Comparison of ENCODE assay signal across 27 cellular contexts in genomic region chr17:20214807-20215206, GRCh38.
DNase-seq lines count a peak whose midpoint lies in the region; ATAC-seq, FAIRE-seq and TF ChIP-seq lines count a peak whose summit lies in the region.
"Had no signal": no experiment of that assay in that cellular context is flagged by ENCODE, and none has a peak within 500 bp of the region (broad histone marks: within the 10 kb centered on the region; RNA-seq: fewer than 3 reads in every experiment).

No MANE protein-coding gene starts in this region.

- TF ChIP-seq POLR2A in A549 (IDR thresholded peaks at IDR 0.05; ENCODE audit: low read length) = no peak
- TF ChIP-seq POLR2A in stomach (IDR thresholded peaks at IDR 0.05) = no peak

- H3K4me2 ChIP-seq in A549 = peak overlapping the region; percentile 71
- H3K4me2 ChIP-seq in trophoblast cell (ENCODE audit: low read length) = no peak overlapping the region

- H3K14ac ChIP-seq in trophoblast cell (ENCODE audit: low read length) = no peak overlapping the region

- no peak for FAIRE-seq in A549 (lab: Jason Lieb, UNC)
- FAIRE-seq: GM18507, HepG2, K562, RCC 7860 had no signal

- no peak overlapping the region for H4K12ac ChIP-seq in trophoblast cell (ENCODE audit: low read depth, low read length)

- DNase-seq in A549 (ENCODE audit: low read depth in 1 of 2, low spot score in 1 of 2) (no peak), RWPE2 (ENCODE audit: low spot score) (no peak), endodermal cell (no peak), trophoblast cell (no peak), GOT3 (lab: John Stamatoyannopoulos, UW) (no peak), middle frontal gyrus (ENCODE audit: extremely low spot score, low spot score) (no peak), stomach (no peak)
- DNase-seq: 8988T, DMS53, GDM1, MM.1S, NCI-H1048, NCI-H1436, NCI-H187 treated with DMSO at 0.1 percent for 48 hours, NCI-H2107, NCI-H446 treated with DMSO at 0.1 percent for 48 hours, NCI-H526 treated with DMSO at 0.1 percent for 48 hours, OCI-M1, Right ventricle myocardium superior had no signal

- no peak for TF ChIP-seq EP300 in A549 (IDR thresholded peaks at IDR 0.05)
- no peak for TF ChIP-seq EP300 in stomach (IDR thresholded peaks at IDR 0.05)

- no peak overlapping the region for H2BK12ac ChIP-seq in trophoblast cell (ENCODE audit: low read length)

- no peak overlapping the region for H4K91ac ChIP-seq in trophoblast cell (ENCODE audit: low read depth, low read length)

- no peak overlapping the region for H3K23ac ChIP-seq in trophoblast cell (ENCODE audit: low read length)

- H2BK5ac ChIP-seq in trophoblast cell (ENCODE audit: low read depth, low read length, poor library complexity) = no peak overlapping the region

- H3K36me3 ChIP-seq in RWPE2 (ENCODE audit: low read depth) (peaks cover 14% of the 10 kb centered on the region; the same call in 1 of the 2 replicates), endodermal cell (ENCODE audit: control insufficient read depth, insufficient read depth, low read length) (peaks cover 8% of the 10 kb centered on the region), trophoblast cell (ENCODE audit: control insufficient read depth in 1 of 2, insufficient read depth in 2 of 2, low read length in 2 of 2) (peaks cover 21 to 29% of the 10 kb centered on the region in 2 experiments), stomach (peaks cover 0 to 12% (median 0%) of the 10 kb centered on the region in 4 donors)
- H3K36me3 ChIP-seq: HAP-1 had no signal

- no peak overlapping the region for H4K8ac ChIP-seq in trophoblast cell (ENCODE audit: low read depth, low read length)

- peak overlapping the region; percentile 58 for H3K4ac ChIP-seq in trophoblast cell (ENCODE audit: low read depth, low read length)

- no peaks in the 10 kb centered on the region for H3K27me3 ChIP-seq in RWPE2 (ENCODE audit: insufficient read depth, poor library complexity, severe bottlenecking)
- no peaks in the 10 kb centered on the region for H3K27me3 ChIP-seq in endodermal cell (ENCODE audit: control insufficient read depth, insufficient read depth, low read length, poor library complexity, severe bottlenecking)
- no peaks in the 10 kb centered on the region for H3K27me3 ChIP-seq in trophoblast cell (ENCODE audit: insufficient read depth, low read length)
- H3K27me3 ChIP-seq in stomach = no peaks in the 10 kb centered on the region

- peaks cover 12% of the 10 kb centered on the region for H3K79me2 ChIP-seq in trophoblast cell (ENCODE audit: control insufficient read depth, insufficient read depth, low read length, poor library complexity)

- peak overlapping the region; percentile 14 for H3K27ac Mint-ChIP-seq in endodermal cell
- H3K27ac Mint-ChIP-seq: B cell had no signal

- no peak for TF ChIP-seq RAD21 in A549 (conservative IDR thresholded peaks at IDR 0.05 in 1 of 2, IDR thresholded peaks at IDR 0.05 in 1 of 2)

- CTCF ChIA-PET in A549 (lab: Yijun Ruan, JAX) = interaction anchor here (0.7 to 10.3 kb wide), 5 partner anchors 8 to 93 kb away, joined by 3 to 68 read pairs (median 3); no protein-coding TSS in a partner anchor

- intact Hi-C loops in stomach (cut with DNase I; ENCODE audit: low total_unique reads) = no loop called here

- H3K4me1 ChIP-seq in A549 = peaks cover 62% of the 10 kb centered on the region
- peaks cover 24% of the 10 kb centered on the region for H3K4me1 ChIP-seq in RWPE2 (ENCODE audit: insufficient read depth, poor library complexity, severe bottlenecking)
- H3K4me1 ChIP-seq in endodermal cell (ENCODE audit: control insufficient read depth, insufficient read depth, low read length) = no peaks in the 10 kb centered on the region
- H3K4me1 ChIP-seq in trophoblast cell (ENCODE audit: control insufficient read depth in 1 of 2, insufficient read depth in 2 of 2, low read length in 2 of 2) = peaks cover 8 to 12% of the 10 kb centered on the region in 2 experiments
- H3K4me1 ChIP-seq in stomach = no peaks in the 10 kb centered on the region

- H3K9ac ChIP-seq in endodermal cell (ENCODE audit: extremely low read depth, low read length, poor library complexity, severe bottlenecking) (no peak overlapping the region), trophoblast cell (ENCODE audit: low read length) (no peak overlapping the region)

- no peaks in the 10 kb centered on the region for H3K27me3 Mint-ChIP-seq in endodermal cell (ENCODE audit: insufficient read depth)
- H3K27me3 Mint-ChIP-seq: B cell had no signal

- H3K4me3 ChIP-seq in A549 (no peak overlapping the region), RWPE2 (ENCODE audit: severe bottlenecking) (no peak overlapping the region), endodermal cell (ENCODE audit: low read length) (no peak overlapping the region), trophoblast cell (ENCODE audit: low read depth, low read length) (no peak overlapping the region), stomach (no peak overlapping the region)
- H3K4me3 ChIP-seq: HAP-1, K562 had no signal

- peak overlapping the region; percentile 76 to 82 for H3K27ac ChIP-seq in A549
- peak overlapping the region; percentile 45 for H3K27ac ChIP-seq in RWPE2 (ENCODE audit: poor library complexity, severe bottlenecking)
- H3K27ac ChIP-seq in endodermal cell (ENCODE audit: low read depth, low read length) = no peak overlapping the region
- peak overlapping the region; percentile 28 for H3K27ac ChIP-seq in trophoblast cell (ENCODE audit: low read depth, low read length)
- H3K27ac ChIP-seq in stomach = no peak overlapping the region

- no peak overlapping the region for H2BK120ac ChIP-seq in trophoblast cell (ENCODE audit: insufficient read depth, low read length, poor library complexity)

- H3K4me3 Mint-ChIP-seq in endodermal cell = no peak overlapping the region
- H3K4me3 Mint-ChIP-seq: B cell, CD14-positive monocyte had no signal

- peak overlapping the region; percentile 56 for H3K18ac ChIP-seq in trophoblast cell (ENCODE audit: low read length)

- peaks cover 12% of the 10 kb centered on the region for H3K36me3 Mint-ChIP-seq in endodermal cell (ENCODE audit: low read depth)

- H3K9me3 ChIP-seq in A549 = peaks cover 6% of the 10 kb centered on the region; the same call in 1 of the 3 replicates
- no peaks in the 10 kb centered on the region for H3K9me3 ChIP-seq in RWPE2 (ENCODE audit: severe bottlenecking)
- H3K9me3 ChIP-seq in endodermal cell (ENCODE audit: control insufficient read depth, low read length) = peaks cover 9% of the 10 kb centered on the region
- peaks cover 4% of the 10 kb centered on the region for H3K9me3 ChIP-seq in trophoblast cell (ENCODE audit: insufficient read depth, low read depth, low read length)
- H3K9me3 ChIP-seq in stomach = no peaks in the 10 kb centered on the region
- H3K9me3 ChIP-seq: HAP-1 had no signal

- H3K9me3 Mint-ChIP-seq in endodermal cell = peaks cover 6% of the 10 kb centered on the region

- no peak for ATAC-seq in A549
- ATAC-seq in RWPE2 (ENCODE audit: low read depth) = no peak; the same call in 2 of the 3 replicates
- ATAC-seq in HG02678 (IDR thresholded peaks at IDR 0.05; ENCODE audit: unreplicated experiment) = no peak
- ATAC-seq: HepG2, K562 had no signal

- H3K4me1 Mint-ChIP-seq in endodermal cell = peaks cover 17% of the 10 kb centered on the region

- WGBS in A549 (ENCODE audit: missing lambda C conversion rate) = 92% methylated on average over 7 of the region's 7 CpGs
- WGBS in endodermal cell (ENCODE audit: insufficient coverage in 1 of 2, insufficient read length in 1 of 2), 2 experiments = 94 to 95% methylated on average over 6 to 7 of the region's 7 CpGs
- WGBS in trophoblast cell (ENCODE audit: extremely low coverage, insufficient coverage, insufficient read length) = no CpG with 5 or more reads among the region's 7 CpGs
- 90 to 94% (median 91%) methylated on average over 7 of the region's 7 CpGs for WGBS in stomach, 5 donors

- no peak overlapping the region for H2AK5ac ChIP-seq in trophoblast cell (ENCODE audit: low read length)

- H2AFZ ChIP-seq in trophoblast cell (ENCODE audit: insufficient read depth, low read length, poor library complexity) = no peak overlapping the region

- no peak for TF ChIP-seq CTCF in A549 (IDR thresholded peaks at IDR 0.05)
- TF ChIP-seq CTCF in RWPE2 (IDR thresholded peaks at IDR 0.05; ENCODE audit: poor library complexity, severe bottlenecking) = no peak
- no peak for TF ChIP-seq CTCF in endodermal cell (conservative IDR thresholded peaks at IDR 0.05)
- no peak for TF ChIP-seq CTCF in stomach (IDR thresholded peaks at IDR 0.05)

- POLR2A ChIA-PET in A549 (lab: Yijun Ruan, JAX) = no interaction called here

- no peaks in the 10 kb centered on the region for H3K79me1 ChIP-seq in trophoblast cell (ENCODE audit: low read length)

TF ChIP-seq in A549, 52 proteins besides CTCF, POLR2A, EP300 and RAD21 (continues in another document):
- TF ChIP-seq ZNF302 (CRISPR knock-in tag; IDR thresholded peaks at IDR 0.05) (no peak), USF2 (IDR thresholded peaks at IDR 0.05) (no peak), ESRRA (IDR thresholded peaks at IDR 0.05; ENCODE audit: borderline replicate concordance, low read length) (no peak), FOSB (CRISPR knock-in tag; IDR thresholded peaks at IDR 0.05) (no peak), ELK1 (IDR thresholded peaks at IDR 0.05; ENCODE audit: low read depth, low read length) (no peak), TP53 (CRISPR knock-in tag; IDR thresholded peaks at IDR 0.05) (no peak), HOXB13 (CRISPR knock-in tag; IDR thresholded peaks at IDR 0.05; ENCODE audit: low read depth) (no peak), NFE2L2 (conservative IDR thresholded peaks at IDR 0.05; ENCODE audit: low read length) (no peak), POLR2AphosphoS2 (conservative IDR thresholded peaks at IDR 0.05; ENCODE audit: low read length) (no peak), RCOR1 (IDR thresholded peaks at IDR 0.05; ENCODE audit: low read depth, low read length) (no peak)

Comparison
In these comparisons a context has a peak if more than half of its experiments do, and no peak if none do; other contexts are left out.
1. H3K27ac ChIP-seq: peak in A549 (2 of 2), RWPE2 (single experiment) and trophoblast cell (single experiment); none in endodermal cell (single experiment) and stomach (0 of 5).